In the genomic region with DNA sequence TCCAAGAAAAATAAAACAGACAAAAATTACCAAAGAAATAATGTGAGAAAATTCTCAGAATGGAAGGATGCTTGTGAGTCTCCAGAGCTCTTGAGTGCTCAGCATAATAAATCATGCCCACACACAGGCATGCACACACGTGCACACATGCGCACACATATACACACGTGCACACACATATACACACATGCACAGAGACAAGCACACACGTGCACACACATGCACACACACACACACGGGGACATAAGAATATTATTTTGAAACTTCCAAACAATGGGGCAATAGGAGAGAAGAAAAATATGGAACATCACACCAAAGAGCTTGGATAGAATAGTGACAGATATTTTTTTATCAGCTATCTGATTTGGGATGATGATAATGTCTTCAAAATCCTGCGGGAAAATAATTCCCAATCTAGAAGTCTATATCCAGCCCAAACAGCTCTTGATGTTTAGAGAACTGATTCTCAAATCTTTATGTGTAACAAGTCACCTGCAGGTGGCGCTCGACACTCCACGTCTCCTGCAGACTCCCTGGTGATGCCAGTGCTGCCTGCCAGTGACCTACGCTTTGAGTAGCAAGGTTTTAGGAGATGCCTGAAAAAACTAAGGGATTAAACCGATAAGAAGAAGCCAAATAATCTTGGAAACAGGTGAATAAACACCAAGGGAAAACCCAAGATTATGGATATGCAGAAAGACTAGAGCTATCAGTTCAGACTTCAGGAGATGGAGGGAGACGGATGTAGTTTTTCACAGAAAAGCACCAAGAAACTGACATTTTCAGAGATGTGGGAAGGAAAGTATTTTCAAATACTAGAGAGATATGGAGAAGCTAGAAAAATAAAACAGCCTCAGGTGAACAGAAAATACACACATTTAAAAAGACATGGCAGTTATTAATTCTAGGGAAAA, we compare ENCODE assay signal across 8 cellular contexts.
DNase-seq lines count a peak whose midpoint lies in the region; ATAC-seq and TF ChIP-seq lines count a peak whose summit lies in the region.

No MANE protein-coding gene starts in this region.

- H3K27me3 ChIP-seq in thyroid gland: no peaks in the 10 kb centered on the region

- ATAC-seq in GM18511 (IDR thresholded peaks at IDR 0.05; ENCODE audit: unreplicated experiment) (peak; percentile 77), HG03439 (IDR thresholded peaks at IDR 0.05; ENCODE audit: unreplicated experiment) (peak; percentile 73)

- TF ChIP-seq CTCF in AG04449 (IDR thresholded peaks at IDR 0.05; ENCODE audit: insufficient read depth, low read length, missing control alignments) (peak; percentile 75), fibroblast of mammary gland (conservative IDR thresholded peaks at IDR 0.05; ENCODE audit: control insufficient read depth, insufficient read depth, low read depth, low read length) (peak; percentile 67), thyroid gland (IDR thresholded peaks at IDR 0.05) (peak in 5 of 6 experiments; percentile 9 to 65 (median 21))

- H3K4me3 ChIP-seq in AG04449 (ENCODE audit: low read depth, low read length) (no peak overlapping the region), fibroblast of mammary gland (ENCODE audit: control insufficient read depth, low read depth, low read length) (no peak overlapping the region), thyroid gland (replicated peaks in 1 of 3) (no peak overlapping the region)

- no peaks in the 10 kb centered on the region for H3K36me3 ChIP-seq in thyroid gland

- H3K9me3 ChIP-seq in thyroid gland: no peaks in the 10 kb centered on the region

- DNase-seq in AG04449 (ENCODE audit: low read depth, low spot score) (peak; percentile 16), NCI-H82 (lab: John Stamatoyannopoulos, UW) (peak; percentile 84), activated T-cell treated with anti-CD3 and anti-CD28 coated beads for 24 hours (ENCODE audit: low read depth) (peak; percentile 44), fibroblast of mammary gland (ENCODE audit: low read depth) (peak; percentile 63), nucleus accumbens (lab: John Stamatoyannopoulos, UW) (peak in 49 of 56 donors; percentile 0 to 90 (median 32)), thyroid gland (peak; percentile 56 to 76)

- CTCF ChIA-PET in AG04449 (lab: Yijun Ruan, JAX): interaction anchor here (0.6 to 5.9 kb wide), 45 partner anchors 9 to 354 kb away, joined by 3 to 143 read pairs (median 5); no protein-coding TSS in a partner anchor

- H3K27ac ChIP-seq in thyroid gland: no peak overlapping the region

- intact Hi-C loops in thyroid gland (cut with DNase I): no loop called here

- no peaks in the 10 kb centered on the region for H3K4me1 ChIP-seq in thyroid gland

- POLR2A ChIA-PET in AG04449 (lab: Yijun Ruan, JAX): no interaction called here

- 27 to 36% methylated on average over 12 of the region's 12 CpGs for WGBS in thyroid gland, 2 donors

- no peak for TF ChIP-seq POLR2A in thyroid gland (IDR thresholded peaks at IDR 0.05)

Comparison
In these comparisons a context has a peak if more than half of its experiments do, and no peak if none do; other contexts are left out.
1. DNase-seq: peak in every context shown above with its lines; median percentile 84 in NCI-H82; 66 in thyroid gland; 63 in fibroblast of mammary gland; 44 in activated T-cell treated with anti-CD3 and anti-CD28 coated beads for 24 hours; 32 in nucleus accumbens; 16 in AG04449.
2. CTCF ChIP-seq: peak in every context shown above with its lines; median percentile 75 in AG04449; 67 in fibroblast of mammary gland; 21 in thyroid gland.